Comparison of ENCODE assay signal across 8 cellular contexts in the genomic region with DNA sequence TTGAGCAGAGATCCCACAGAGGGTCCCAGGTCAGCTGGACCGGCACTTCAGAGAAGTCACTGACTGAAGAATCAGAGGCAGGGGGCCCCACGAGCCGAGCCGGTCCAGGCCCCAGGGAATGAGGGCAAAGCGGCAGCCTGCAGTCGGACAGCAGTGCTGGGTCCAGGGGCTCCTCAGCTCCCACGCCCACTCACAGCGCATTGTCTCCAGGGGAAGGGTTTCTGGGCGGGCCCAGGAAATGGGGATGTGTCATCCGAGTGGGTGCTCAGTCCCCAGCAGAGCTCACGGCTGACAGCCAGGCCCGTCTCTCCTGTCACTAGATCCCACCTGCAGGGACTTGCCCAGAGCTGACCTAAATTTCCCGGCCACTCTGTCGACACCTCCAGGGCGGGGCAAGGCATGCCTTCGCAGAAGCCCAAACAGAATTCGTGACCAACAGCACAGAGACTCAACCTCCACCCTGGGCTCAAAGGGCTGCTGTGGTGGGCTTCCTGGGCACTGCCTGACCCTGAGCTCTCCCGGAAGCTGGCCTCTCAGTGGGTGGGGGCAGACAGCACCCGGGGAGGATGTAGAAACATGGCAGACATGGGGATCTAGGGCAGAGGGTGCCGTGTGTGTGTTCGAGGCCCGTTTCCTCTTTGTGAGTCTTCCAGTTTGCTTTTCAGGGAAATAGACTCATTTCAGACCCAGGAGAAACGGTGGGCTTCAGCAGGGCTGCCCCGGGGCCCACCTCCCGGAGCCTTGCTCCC. TPM values are rescaled to one million over a fixed set of nuclear protein-coding genes. Genes with fewer than 3 reads are reported as not detected.
DNase-seq lines count a peak whose midpoint lies in the region; ATAC-seq, FAIRE-seq and TF ChIP-seq lines count a peak whose summit lies in the region.

No MANE protein-coding gene starts in this region.

- peak overlapping the region; percentile 70 for H3K27ac ChIP-seq in Panc1 (ENCODE audit: low read length)
- H3K27ac ChIP-seq in brain microvascular endothelial cell: peak overlapping the region; percentile 82
- H3K27ac ChIP-seq in small intestine (ENCODE audit: low read depth in 1 of 2, low read length in 1 of 2): peak overlapping the region in 1 of 2 donors; percentile 56

- peak overlapping the region; percentile 35 for H3K27ac Mint-ChIP-seq in Caco-2 (ENCODE audit: unreplicated experiment)

- H3K4me3 ChIP-seq in Caco-2 (ENCODE audit: low read depth, low read length): no peak overlapping the region
- H3K4me3 ChIP-seq in Panc1 (ENCODE audit: low read depth in 2 of 2, low read length in 2 of 2): peak overlapping the region in 1 of 2 experiments; percentile 9; a peak in 1 of 4 replicates
- H3K4me3 ChIP-seq in brain microvascular endothelial cell (ENCODE audit: low read depth, low read length): no peak overlapping the region
- H3K4me3 ChIP-seq in small intestine (ENCODE audit: low read depth in 1 of 2, low read length in 2 of 2): no peak overlapping the region

- peak in 1 of 2 experiments; percentile 26 for DNase-seq in Caco-2
- DNase-seq in Panc1 (ENCODE audit: low read depth, low spot score): no peak
- peak; percentile 74 for DNase-seq in brain microvascular endothelial cell
- peak; percentile 51 for DNase-seq in omental fat pad (ENCODE audit: low spot score)
- DNase-seq in small intestine: no peak
- DNase-seq in COR-L47 (lab: John Stamatoyannopoulos, UW): no peak
- no peak for DNase-seq in GF-D8 (lab: John Stamatoyannopoulos, UW)

- FAIRE-seq in small intestine (lab: Jason Lieb, UNC): no peak

- BruUV-seq in Caco-2 (replicated peaks; lab: Mats Ljungman, UMichigan): no TSS peak
- BruUV-seq in Panc1 (replicated peaks; lab: Mats Ljungman, UMichigan): no TSS peak

- no peaks in the 10 kb centered on the region for H3K9me3 Mint-ChIP-seq in Caco-2 (ENCODE audit: unreplicated experiment)

- in situ Hi-C loops in Panc1 (cut with HindIII; ENCODE audit: low pct_unique_long_range_greater_than_20kb, low sequenced_read_pairs) (no loop called here), brain microvascular endothelial cell (cut with HindIII; ENCODE audit: low pct_ligation_motif_present, low sequenced_read_pairs) (no loop called here)

- no peak for TF ChIP-seq CTCF in Caco-2 (IDR thresholded peaks at IDR 0.05; ENCODE audit: insufficient read depth in 1 of 2, low read depth in 1 of 2, low read length in 1 of 2, severe bottlenecking in 1 of 2, unreplicated experiment in 1 of 2)
- TF ChIP-seq CTCF in Panc1 (IDR thresholded peaks at IDR 0.05): no peak
- no peak for TF ChIP-seq CTCF in brain microvascular endothelial cell (IDR thresholded peaks at IDR 0.05; ENCODE audit: low read depth, low read length, missing control alignments)
- TF ChIP-seq CTCF in omental fat pad (IDR thresholded peaks at IDR 0.05): no peak

- H3K27me3 ChIP-seq in Caco-2 (replicated peaks; ENCODE audit: control insufficient read depth, insufficient read depth, low read length) (no peaks in the 10 kb centered on the region), Panc1 (ENCODE audit: control insufficient read depth, insufficient read depth, low read length) (no peaks in the 10 kb centered on the region), brain microvascular endothelial cell (replicated peaks) (no peaks in the 10 kb centered on the region), small intestine (ENCODE audit: control insufficient read depth in 2 of 2, insufficient read depth in 2 of 2, low read length in 2 of 2) (no peaks in the 10 kb centered on the region)

- WGBS in small intestine, 3 donors: 65 to 76% (median 69%) methylated on average over 24 to 25 of the region's 25 CpGs

- no peaks in the 10 kb centered on the region for H3K36me3 Mint-ChIP-seq in Caco-2 (ENCODE audit: insufficient read depth, unreplicated experiment)

- H3K9me3 ChIP-seq in Caco-2 (peaks cover 3% of the 10 kb centered on the region; the same call in 1 of the 2 replicates), Panc1 (ENCODE audit: control insufficient read depth, insufficient read depth, low read depth, low read length) (no peaks in the 10 kb centered on the region), small intestine (ENCODE audit: control insufficient read depth, low read depth) (no peaks in the 10 kb centered on the region)

- POLR2A ChIA-PET in Caco-2 (lab: Charles Lee): no interaction called here
- POLR2A ChIA-PET in Panc1 (lab: Charles Lee): interaction anchor here (0.5 kb wide), 1 partner anchor 12 kb away, joined by 11 read pairs; no protein-coding TSS in a partner anchor

- CTCF ChIA-PET in Caco-2 (lab: Charles Lee) (interaction anchor here (0.9 to 3.0 kb wide), 4 partner anchors 14 to 247 kb away, joined by 3 to 21 read pairs (median 10); no protein-coding TSS in a partner anchor), Panc1 (lab: Charles Lee) (interaction anchor here (1.4 kb wide), 1 partner anchor 14 kb away, joined by 4 read pairs; no protein-coding TSS in a partner anchor)

- no peaks in the 10 kb centered on the region for H3K27me3 Mint-ChIP-seq in Caco-2 (ENCODE audit: insufficient read depth, unreplicated experiment)

- H3K4me3 Mint-ChIP-seq in Caco-2 (ENCODE audit: unreplicated experiment): no peak overlapping the region

- H3K4me1 Mint-ChIP-seq in Caco-2 (ENCODE audit: low read depth, unreplicated experiment): peaks cover 29% of the 10 kb centered on the region

- H3K36me3 ChIP-seq in Caco-2 (ENCODE audit: control insufficient read depth, insufficient read depth, low read length): no peaks in the 10 kb centered on the region
- H3K36me3 ChIP-seq in Panc1 (ENCODE audit: control insufficient read depth, insufficient read depth, low read length): no peaks in the 10 kb centered on the region
- no peaks in the 10 kb centered on the region for H3K36me3 ChIP-seq in brain microvascular endothelial cell (replicated peaks)
- no peaks in the 10 kb centered on the region for H3K36me3 ChIP-seq in small intestine (ENCODE audit: control insufficient read depth in 2 of 2, insufficient read depth in 2 of 2, low read length in 2 of 2)

- H3K4me1 ChIP-seq in Caco-2 (peaks cover 45% of the 10 kb centered on the region), Panc1 (ENCODE audit: control insufficient read depth, insufficient read depth, low read length) (peaks cover 36% of the 10 kb centered on the region), small intestine (ENCODE audit: control insufficient read depth in 2 of 2, insufficient read depth in 1 of 2, low read depth in 1 of 2, low read length in 1 of 2) (peaks cover 9 to 14% of the 10 kb centered on the region in 2 donors)

- intact Hi-C loops in Caco-2 (cut with micrococcal nuclease; ENCODE audit: unreplicated experiment) (no loop called here), Panc1 (cut with micrococcal nuclease; ENCODE audit: unreplicated experiment) (no loop called here)

- ATAC-seq in Panc1: peak; percentile 48
- ATAC-seq in omental fat pad (ENCODE audit: low FRiP score): peak; percentile 20
- no peak for ATAC-seq in HG03108 (IDR thresholded peaks at IDR 0.05; ENCODE audit: unreplicated experiment)

RNA-seq across cellular contexts. Expression of a gene that starts 42.1 kb away (rescaled TPM):
- total RNA-seq in Caco-2 (2022) (24.8 and 25.3 TPM in 2 replicates), Panc1 (2021; ENCODE audit: unreplicated experiment) (35.2 TPM), omental fat pad (10 to 100 TPM; 16.1 to 21.1 (median 19.1) TPM)
- 11.1 TPM for polyA plus RNA-seq in Panc1 (2012; ENCODE audit: insufficient read length)
- 1 to 10 TPM; 1.1 to 6.0 (median 2.2) TPM for polyA plus RNA-seq in small intestine

Comparison
In these comparisons a context has a peak if more than half of its experiments do, and no peak if none do; other contexts are left out.
1. DNase-seq: peak in brain microvascular endothelial cell (single experiment) and omental fat pad (single experiment); none in Panc1 (single experiment), small intestine (single experiment), COR-L47 (single experiment) and GF-D8 (single experiment).